ENCODE assay signal across 20 cellular contexts in genomic region chr11:58796333-58797049, GRCh38. TPM values are rescaled to one million over a fixed set of nuclear protein-coding genes. Genes with fewer than 3 reads are reported as not detected.
A peak's percentile ranks its signal among the peaks of the same experiment; 100 is the strongest.
DNase-seq lines count a peak whose midpoint lies in the region; ATAC-seq, FAIRE-seq and TF ChIP-seq lines count a peak whose summit lies in the region.
"Had no signal": no experiment of that assay in that cellular context is flagged by ENCODE, and none has a peak within 500 bp of the region (broad histone marks: within the 10 kb centered on the region; RNA-seq: fewer than 3 reads in every experiment).

No MANE protein-coding gene starts in this region.

- POLR2A ChIA-PET in K562 (lab: Yijun Ruan, JAX), result no interaction called here

- intact Hi-C loops in K562 (cut with micrococcal nuclease), result no loop called here
- intact Hi-C loops in thyroid gland (cut with DNase I), result no loop called here

- 0 out of 2 replicates have a peak overlapping the region, but pooled peaks have one; percentile 1 for H2AFZ ChIP-seq in K562 (ENCODE audit: low read depth, low read length)
- H2AFZ ChIP-seq: neural progenitor cell had no signal

- WGBS in K562 (ENCODE audit: insufficient coverage, low coverage, missing lambda C conversion rate), result 30% methylated on average over 12 of the region's 12 CpGs
- 26 to 32% methylated on average over 12 of the region's 12 CpGs for WGBS in thyroid gland, 2 donors

- H3K9me1 ChIP-seq in K562 (ENCODE audit: control insufficient read depth, insufficient read depth, low read length), result no peaks in the 10 kb centered on the region

- H3K4me1 ChIP-seq in K562 (replicated peaks in 1 of 2; ENCODE audit: control insufficient read depth in 2 of 2, insufficient read depth in 2 of 2, low read length in 2 of 2), result no peaks in the 10 kb centered on the region
- H3K4me1 ChIP-seq in thyroid gland, result no peaks in the 10 kb centered on the region
- H3K4me1 ChIP-seq: foreskin keratinocyte, neural progenitor cell had no signal

- no peak for TF ChIP-seq RAD21 in K562 (CRISPR knock-in tag; conservative IDR thresholded peaks at IDR 0.05 in 1 of 2, IDR thresholded peaks at IDR 0.05 in 1 of 2)

- CTCF ChIA-PET in K562 (lab: Yijun Ruan, JAX; ENCODE audit: low intra/inter-chr PET ratio), result no interaction called here

- TF ChIP-seq EP300 in K562 (IDR thresholded peaks at IDR 0.05; ENCODE audit: low read length), result no peak

- H3K27me3 ChIP-seq in K562 (ENCODE audit: control insufficient read depth in 2 of 2, insufficient read depth in 2 of 2, low read length in 2 of 2), result no peaks in the 10 kb centered on the region
- H3K27me3 ChIP-seq in thyroid gland, result no peaks in the 10 kb centered on the region
- H3K27me3 ChIP-seq: foreskin keratinocyte, neural progenitor cell had no signal

- no peak for FAIRE-seq in K562 (lab: Jason Lieb, UNC)
- FAIRE-seq: endothelial cell of umbilical vein, GM19239 had no signal

- no TSS peak for BruUV-seq in K562 (replicated peaks; lab: Mats Ljungman, UMichigan)

- H3K27ac ChIP-seq in K562 (ENCODE audit: extremely low read depth, low read depth, low read length) (no peak overlapping the region), thyroid gland (no peak overlapping the region)
- H3K27ac ChIP-seq: coronary artery, foreskin keratinocyte, neural progenitor cell had no signal

- H3K4me2 ChIP-seq in K562 (ENCODE audit: insufficient read depth, low read length), result no peak overlapping the region
- H3K4me2 ChIP-seq: neural progenitor cell had no signal

- no peaks in the 10 kb centered on the region for H3K9me3 ChIP-seq in K562 (replicated peaks; ENCODE audit: control insufficient read depth, insufficient read depth, low read depth, low read length)
- no peaks in the 10 kb centered on the region for H3K9me3 ChIP-seq in thyroid gland

- no peak for TF ChIP-seq CTCF in K562 (IDR thresholded peaks at IDR 0.05 in 2 of 3, conservative IDR thresholded peaks at IDR 0.05 in 1 of 3; ENCODE audit: insufficient read depth in 2 of 3, low read depth in 1 of 3, low read length in 3 of 3)
- TF ChIP-seq CTCF in thyroid gland (IDR thresholded peaks at IDR 0.05), result no peak

- H3K9ac ChIP-seq in K562 (ENCODE audit: insufficient read depth in 1 of 2, low read depth in 2 of 2, low read length in 2 of 2), result no peak overlapping the region
- H3K9ac ChIP-seq: neural progenitor cell had no signal

- H3K36me3 ChIP-seq in K562 (ENCODE audit: control insufficient read depth, insufficient read depth, low read length), result no peaks in the 10 kb centered on the region
- no peaks in the 10 kb centered on the region for H3K36me3 ChIP-seq in thyroid gland
- H3K36me3 ChIP-seq: neural progenitor cell had no signal

- no peak overlapping the region for H3K4me3 ChIP-seq in K562
- no peak overlapping the region for H3K4me3 ChIP-seq in thyroid gland (replicated peaks in 1 of 3)
- H3K4me3 ChIP-seq: coronary artery, neural progenitor cell had no signal

- H3K79me2 ChIP-seq in K562 (ENCODE audit: control insufficient read depth, insufficient read depth, low read length), result no peaks in the 10 kb centered on the region

- no peak for TF ChIP-seq POLR2A in K562 (conservative IDR thresholded peaks at IDR 0.05)
- no peak for TF ChIP-seq POLR2A in thyroid gland (IDR thresholded peaks at IDR 0.05)

- H4K20me1 ChIP-seq in K562 (replicated peaks; ENCODE audit: control insufficient read depth, insufficient read depth, low read length), result no peaks in the 10 kb centered on the region

- in situ Hi-C loops in K562 (cut with MboI), result no loop called here

- peak; percentile 5 for DNase-seq in EH (ENCODE audit: low read depth)
- peak; percentile 4 for DNase-seq in HCEC 1CT
- no peak for DNase-seq in K562 (ENCODE audit: extremely low read depth in 1 of 4, low spot score in 3 of 4)
- peak; percentile 2 for DNase-seq in myocyte (ENCODE audit: low read depth)
- no peak for DNase-seq in thyroid gland
- DNase-seq: activated CD8-positive, alpha-beta memory T cell treated with anti-CD3 and anti-CD28 coated beads, Interleukin-2, amount 50 U/mL, for 48 hours; activated naive CD4-positive, alpha-beta T cell treated with anti-CD3 and anti-CD28 coated beads for 36 hours; DMS153; foreskin keratinocyte; SHP77; stimulated activated CD4-positive, alpha-beta T cell treated with anti-CD3 and anti-CD28 coated beads, Interleukin-2, amount 100 ng/mL, for 24 hours had no signal

- no peak for ATAC-seq in K562
- no peak for ATAC-seq in GM18858 (IDR thresholded peaks at IDR 0.05; ENCODE audit: unreplicated experiment)
- ATAC-seq in GM19351 (IDR thresholded peaks at IDR 0.05; ENCODE audit: unreplicated experiment), result no peak
- ATAC-seq: foreskin keratinocyte, sciatic nerve had no signal

TF ChIP-seq in K562, 482 proteins besides CTCF, POLR2A, EP300 and RAD21:
- TF ChIP-seq GTF2B (IDR thresholded peaks at IDR 0.05; ENCODE audit: extremely low read depth, insufficient read length), result no peak
- TF ChIP-seq CEBPB (tag; IDR thresholded peaks at IDR 0.05), result peak; percentile 59
- TF ChIP-seq CEBPG (CRISPR knock-in tag; IDR thresholded peaks at IDR 0.05), result no peak
- peak in 1 of 2 experiments; percentile 20; a peak in 2 of 4 replicates for TF ChIP-seq CEBPG (tag; conservative IDR thresholded peaks at IDR 0.05 in 1 of 2, IDR thresholded peaks at IDR 0.05 in 1 of 2)
- no peak for TF ChIP-seq ZBTB2 (IDR thresholded peaks at IDR 0.05)

RNA-seq across cellular contexts. Expression of gene GLYATL2, which starts 48.0 kb away (rescaled TPM):
- not detected in 2 replicates for total RNA-seq in K562 (2011; cell fraction: chromatin; rRNA removed; ENCODE audit: low replicate concordance)
- total RNA-seq in K562 (2011; cell fraction: nucleolus; rRNA removed), result not detected in 2 replicates
- total RNA-seq in K562 (2011; cell fraction: nucleoplasm; rRNA removed), result not detected in 2 replicates
- total RNA-seq in K562 (2014; rRNA removed) (not detected in 2 replicates), K562 (2014; rRNA removed; fragmentation: Illumina TruSeq; extraction: Trizol) (not detected in 2 replicates), K562 (2015; rRNA removed; fragmentation: Illumina TruSeq; extraction: Trizol) (not detected in 2 replicates), K562 (2021) (not detected in 2 replicates), myocyte (0.35 TPM in 1 of 2 replicates, not detected in the other), thyroid gland (1 to 10 TPM in 1 of 4 donors, not detected in 3; 2.4 TPM)
- polyA plus RNA-seq in K562 (2011; rRNA removed) (not detected in 2 replicates), K562 (2014; fragmentation: Illumina TruSeq; extraction: Trizol) (not detected in 2 replicates), K562 (2014; fragmentation: Nextera tagmentation; extraction: Ambion mirVana) (not detected), K562 (2014; rRNA removed) (not detected in 2 replicates)
- polyA plus RNA-seq in K562 (2011; cell fraction: cytosol; rRNA removed), result not detected in 2 replicates
- polyA plus RNA-seq in K562 (2011; cell fraction: nucleus; rRNA removed), result not detected in 2 replicates
- polyA plus RNA-seq in K562 (2012), result not detected in 2 replicates
- polyA minus RNA-seq in K562 (2011; rRNA and poly(A)+ RNA removed), result not detected in 2 replicates
- polyA minus RNA-seq in K562 (2011; cell fraction: cytosol; rRNA and poly(A)+ RNA removed), result not detected in 2 replicates
- not detected in 2 replicates for polyA minus RNA-seq in K562 (2011; cell fraction: nucleus; rRNA and poly(A)+ RNA removed)
- 0.05 TPM for polyA plus RNA-seq in myocyte (2012)
- total RNA-seq: activated naive CD4-positive, alpha-beta T cell treated with anti-CD3 and anti-CD28 coated beads for 36 hours; endothelial cell of umbilical vein; mesenteric fat pad; T-helper 2 cell treated with Interferon-gamma antibody and Interleukin-4, amounts not matched to agents 100 ng/mL and 5 ng/mL, for 36 hours had no signal
- polyA plus RNA-seq: endothelial cell of umbilical vein had no signal

Comparison
In these comparisons a context has a peak if more than half of its experiments do, and no peak if none do; other contexts are left out.
1. DNase-seq: peak in EH (single experiment), HCEC 1CT (single experiment) and myocyte (single experiment); none in K562 (0 of 4) and thyroid gland (0 of 2).